In the genomic region with DNA sequence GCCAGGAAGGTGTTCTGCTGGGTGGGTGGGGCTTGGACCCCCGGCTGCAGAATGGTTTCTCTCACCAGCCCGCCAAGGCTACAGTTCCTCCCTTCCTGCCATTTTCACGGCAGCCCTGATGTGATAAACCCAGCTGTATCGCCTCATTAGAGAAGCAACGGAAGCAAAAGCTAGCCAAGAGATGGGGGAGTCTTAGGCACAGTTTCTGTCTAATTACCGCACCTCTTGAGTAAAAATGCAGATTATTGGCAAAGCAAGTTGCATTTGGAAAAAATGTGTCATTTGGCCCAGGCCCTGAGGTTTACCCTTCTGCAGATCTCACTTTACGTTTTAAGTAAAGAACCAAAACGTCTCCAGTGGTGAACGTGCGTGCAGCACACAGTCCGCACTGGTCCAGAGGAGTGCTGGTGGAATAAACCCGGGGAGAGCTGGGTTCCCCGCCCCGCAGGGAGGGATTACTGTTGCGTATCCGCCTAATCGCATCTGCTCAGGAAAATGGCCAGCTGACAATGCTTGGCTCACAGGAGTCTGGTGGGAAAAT, we compare ENCODE assay signal across 9 cellular contexts.
A peak's percentile ranks its signal among the peaks of the same experiment; 100 is the strongest.
DNase-seq lines count a peak whose midpoint lies in the region; ATAC-seq, FAIRE-seq and TF ChIP-seq lines count a peak whose summit lies in the region.
"Had no signal": no experiment of that assay in that cellular context is flagged by ENCODE, and none has a peak within 500 bp of the region (broad histone marks: within the 10 kb centered on the region; RNA-seq: fewer than 3 reads in every experiment).

No MANE protein-coding gene starts in this region.

- H2AFZ ChIP-seq in astrocyte (ENCODE audit: low read depth, low read length) = no peak overlapping the region

- H3K27me3 ChIP-seq in astrocyte (ENCODE audit: insufficient read depth, low read length) (no peaks in the 10 kb centered on the region), SJCRH30 (no peaks in the 10 kb centered on the region)

- peak overlapping the region; percentile 13 for H3K4me2 ChIP-seq in astrocyte (ENCODE audit: low read length)

- H3K4me3 ChIP-seq in astrocyte (ENCODE audit: insufficient read depth, low read depth, low read length) (no peak overlapping the region), SJCRH30 (no peak overlapping the region)

- peaks cover 30% of the 10 kb centered on the region for H3K4me1 Mint-ChIP-seq in activated CD4-positive, alpha-beta T cell treated with anti-CD3 and anti-CD28 coated beads, Interleukin-2, amount 10 ng/mL, durations not matched to agents 24 days and 14 days
- peaks cover 48% of the 10 kb centered on the region for H3K4me1 Mint-ChIP-seq in astrocyte (ENCODE audit: low read depth, unreplicated experiment)

- H3K4me1 ChIP-seq in astrocyte (ENCODE audit: insufficient read depth, low read length) (peaks cover 10% of the 10 kb centered on the region), SJCRH30 (peaks cover 6% of the 10 kb centered on the region)

- no peak overlapping the region for H3K9ac ChIP-seq in astrocyte (ENCODE audit: low read length)

- intact Hi-C loops in activated CD4-positive, alpha-beta T cell treated with anti-CD3 and anti-CD28 coated beads, Interleukin-2, amount 10 ng/mL, durations not matched to agents 24 days and 14 days (cut with micrococcal nuclease) = no loop called here

- H3K27ac ChIP-seq in astrocyte (ENCODE audit: low read depth, low read length) = no peak overlapping the region
- H3K27ac ChIP-seq in temporal lobe (ENCODE audit: low read depth, low read length) = peak overlapping the region; percentile 38
- no peak overlapping the region for H3K27ac ChIP-seq in SJCRH30

- peaks cover 62% of the 10 kb centered on the region for H4K20me1 ChIP-seq in astrocyte (ENCODE audit: insufficient read depth, low read length)

- no peak overlapping the region for H3K4me3 Mint-ChIP-seq in activated CD4-positive, alpha-beta T cell treated with anti-CD3 and anti-CD28 coated beads, Interleukin-2, amount 10 ng/mL, durations not matched to agents 24 days and 14 days
- no peak overlapping the region for H3K4me3 Mint-ChIP-seq in astrocyte (ENCODE audit: unreplicated experiment)
- H3K4me3 Mint-ChIP-seq: activated naive CD4-positive, alpha-beta T cell treated with anti-CD3 and anti-CD28 coated beads, Interleukin-2, amount 50 U/mL, for 24 hours had no signal

- no peak for FAIRE-seq in astrocyte (lab: Jason Lieb, UNC)

- H3K27ac Mint-ChIP-seq in activated CD4-positive, alpha-beta T cell treated with anti-CD3 and anti-CD28 coated beads, Interleukin-2, amount 10 ng/mL, durations not matched to agents 24 days and 14 days = peak overlapping the region; percentile 41
- H3K27ac Mint-ChIP-seq in astrocyte (ENCODE audit: unreplicated experiment) = no peak overlapping the region

- H3K9me3 Mint-ChIP-seq in activated CD4-positive, alpha-beta T cell treated with anti-CD3 and anti-CD28 coated beads, Interleukin-2, amount 10 ng/mL, durations not matched to agents 24 days and 14 days = peaks cover 7% of the 10 kb centered on the region
- no peaks in the 10 kb centered on the region for H3K9me3 Mint-ChIP-seq in astrocyte (ENCODE audit: unreplicated experiment)
- H3K9me3 Mint-ChIP-seq: activated naive CD4-positive, alpha-beta T cell treated with anti-CD3 and anti-CD28 coated beads, Interleukin-2, amount 50 U/mL, for 24 hours had no signal

- H3K36me3 ChIP-seq in astrocyte (ENCODE audit: insufficient read depth, low read length) = peaks cover 4% of the 10 kb centered on the region
- no peaks in the 10 kb centered on the region for H3K36me3 ChIP-seq in SJCRH30

- H3K9me3 ChIP-seq in astrocyte (ENCODE audit: insufficient read depth, low read depth, low read length) (no peaks in the 10 kb centered on the region), SJCRH30 (replicated peaks) (no peaks in the 10 kb centered on the region)

- peaks cover 30% of the 10 kb centered on the region for H3K36me3 Mint-ChIP-seq in activated CD4-positive, alpha-beta T cell treated with anti-CD3 and anti-CD28 coated beads, Interleukin-2, amount 10 ng/mL, durations not matched to agents 24 days and 14 days (ENCODE audit: low read depth)
- H3K36me3 Mint-ChIP-seq in astrocyte (ENCODE audit: low read depth, unreplicated experiment) = peaks cover 21% of the 10 kb centered on the region

- ATAC-seq in left lobe of liver = peak; percentile 54

- no peaks in the 10 kb centered on the region for H3K27me3 Mint-ChIP-seq in activated CD4-positive, alpha-beta T cell treated with anti-CD3 and anti-CD28 coated beads, Interleukin-2, amount 10 ng/mL, durations not matched to agents 24 days and 14 days
- no peaks in the 10 kb centered on the region for H3K27me3 Mint-ChIP-seq in astrocyte (ENCODE audit: low read depth, unreplicated experiment)
- H3K27me3 Mint-ChIP-seq: activated naive CD4-positive, alpha-beta T cell treated with anti-CD3 and anti-CD28 coated beads, Interleukin-2, amount 50 U/mL, for 24 hours had no signal

- no peak for DNase-seq in activated CD4-positive, alpha-beta T cell treated with anti-CD3 and anti-CD28 coated beads, Interleukin-2, amount 10 ng/mL, durations not matched to agents 24 days and 14 days
- DNase-seq in activated CD4-positive, alpha-beta T cell treated with anti-CD3 and anti-CD28 coated beads for 4 hours = no peak
- no peak for DNase-seq in astrocyte (ENCODE audit: low read depth)
- DNase-seq in left lobe of liver (ENCODE audit: low spot score) = peak; percentile 40
- no peak for DNase-seq in effector CD4-positive, alpha-beta T cell
- DNase-seq in GM20000 (ENCODE audit: low spot score) = no peak
- no peak for DNase-seq in SJCRH30

- peaks cover 60% of the 10 kb centered on the region for H3K79me2 ChIP-seq in astrocyte (ENCODE audit: insufficient read depth, low read length)

- no peak for TF ChIP-seq CTCF in astrocyte (IDR thresholded peaks at IDR 0.05; ENCODE audit: insufficient read depth, low read depth, low read length)
- no peak for TF ChIP-seq CTCF in GM20000 (IDR thresholded peaks at IDR 0.05; ENCODE audit: extremely low read depth, missing control alignments)
